15 cellular contexts compared by ENCODE assay signal in the genomic region with DNA sequence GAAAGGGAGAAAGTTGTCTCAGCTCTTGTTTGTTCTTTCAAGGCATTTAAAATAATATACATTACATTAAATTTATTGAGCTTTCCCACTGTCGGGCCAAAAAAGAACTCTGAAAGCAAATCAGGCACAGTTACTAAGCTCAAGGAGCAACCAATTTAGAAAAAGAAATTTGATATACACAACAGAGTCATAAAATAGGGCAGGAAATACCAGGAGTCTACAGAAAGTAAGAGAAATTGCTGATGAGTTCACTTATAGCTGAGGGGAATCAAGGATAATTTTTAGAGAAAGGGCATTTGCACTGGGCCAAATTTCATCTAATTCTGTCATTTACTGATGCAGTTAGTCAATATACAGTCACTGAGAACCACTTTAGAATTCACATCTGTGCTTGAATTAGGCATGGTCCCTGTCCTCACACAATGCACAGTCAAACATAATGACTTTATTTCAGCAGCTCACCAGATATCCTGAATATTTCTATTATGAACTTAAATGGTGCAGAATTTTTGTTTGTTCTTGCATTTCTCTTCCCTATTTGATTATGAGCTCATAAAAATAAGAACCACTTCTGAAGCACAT.
"Had no signal": no experiment of that assay in that cellular context is flagged by ENCODE, and none has a peak within 500 bp of the region (broad histone marks: within the 10 kb centered on the region; RNA-seq: fewer than 3 reads in every experiment).

No MANE protein-coding gene starts in this region.

- H3K4me1 ChIP-seq: heart left ventricle, parathyroid adenoma, right lobe of liver had no signal

- H3K36me3 ChIP-seq: heart left ventricle, prostate gland, right lobe of liver had no signal

- H3K27ac ChIP-seq: heart left ventricle, parathyroid adenoma, prostate gland, right lobe of liver, skin epidermis had no signal

- H3K9me3 ChIP-seq: prostate gland, right lobe of liver had no signal

- DNase-seq: effector memory CD4-positive, alpha-beta T cell; heart left ventricle; hippocampal formation; kidney glomerular epithelial cell; mammary epithelial cell; naive thymus-derived CD4-positive, alpha-beta T cell; nephron progenitor cell; right lobe of liver; stimulated activated naive CD4-positive, alpha-beta T cell treated with Interleukin-2 at 50 U/mL for 16 hours; trophoblast cell had no signal

- H3K4me3 ChIP-seq: heart left ventricle, prostate gland, right lobe of liver, skin epidermis had no signal

- ATAC-seq: esophagus mucosa; heart left ventricle; left lobe of liver; naive thymus-derived CD4-positive, alpha-beta T cell; right lobe of liver had no signal

- H3K27me3 ChIP-seq: right lobe of liver had no signal
